7 cellular contexts compared by ENCODE assay signal in the genomic region with DNA sequence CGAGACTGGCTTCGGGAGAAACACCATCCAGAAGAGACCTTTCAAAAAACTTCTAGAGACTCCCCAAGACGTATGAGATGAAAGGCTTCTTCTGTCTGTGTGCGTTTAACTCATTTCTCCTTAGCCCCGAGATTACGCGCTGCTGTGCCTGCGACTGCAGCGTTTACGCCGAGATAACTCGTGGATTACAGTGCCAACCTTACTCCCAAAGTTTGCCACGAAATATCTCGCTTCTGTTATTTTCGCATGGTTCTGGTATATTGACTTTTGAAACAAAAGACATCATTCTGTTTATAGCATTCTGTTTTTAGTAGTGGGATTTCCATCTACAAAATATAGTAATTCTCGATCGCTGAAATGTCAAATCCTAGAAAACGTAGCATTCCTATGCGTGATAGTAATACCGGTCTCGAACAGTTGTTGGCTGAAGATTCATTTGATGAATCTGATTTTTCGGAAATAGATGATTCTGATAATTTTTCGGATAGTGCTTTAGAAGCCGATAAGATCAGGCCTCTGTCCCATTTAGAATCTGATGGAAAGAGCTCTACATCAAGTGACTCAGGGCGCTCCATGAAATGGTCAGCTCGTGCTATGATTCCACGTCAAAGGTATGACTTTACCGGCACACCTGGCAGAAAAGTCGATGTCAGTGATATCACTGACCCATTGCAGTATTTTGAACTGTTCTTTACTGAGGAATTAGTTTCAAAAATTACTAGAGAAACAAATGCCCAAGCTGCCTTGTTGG. TPM values are rescaled to one million over a fixed set of nuclear protein-coding genes. Genes with fewer than 3 reads are reported as not detected.
DNase-seq lines count a peak whose midpoint lies in the region; ATAC-seq and TF ChIP-seq lines count a peak whose summit lies in the region.

No MANE protein-coding gene starts in this region.

- H3K27me3 Mint-ChIP-seq in activated CD8-positive, alpha-beta T cell treated with anti-CD3 and anti-CD28 coated beads, Interleukin-2, amount 10 ng/mL, durations not matched to agents 7 days and 5 days (ENCODE audit: low read depth): no peaks in the 10 kb centered on the region

- peak overlapping the region; percentile 84 for H3K9ac ChIP-seq in HCT116 (ENCODE audit: low read length)

- POLR2A ChIA-PET in HCT116 (lab: Charles Lee): interaction anchor here (0.7 to 1.0 kb wide), 2 partner anchors 62 to 107 kb away, joined by 3 to 4 read pairs; partner anchors contain the start of gene KATNBL1
- POLR2A ChIA-PET in activated CD8-positive, alpha-beta T cell treated with anti-CD3 and anti-CD28 coated beads, Interleukin-2, amount 10 ng/mL, durations not matched to agents 7 days and 5 days (lab: Charles Lee): interaction anchor here (0.6 to 3.4 kb wide), 12 partner anchors 8 to 266 kb away, joined by 3 to 19 read pairs (median 4); partner anchors contain the start of genes EMC4, KATNBL1 and LPCAT4

- H3K27ac ChIP-seq in HCT116 (ENCODE audit: low read depth, low read length) (peak overlapping the region; percentile 38), spleen (peak overlapping the region; percentile 85 to 94 (median 89))

- peak overlapping the region; percentile 39 for H2AFZ ChIP-seq in HCT116 (ENCODE audit: low read depth, low read length, poor library complexity, severe bottlenecking)

- H3K4me1 Mint-ChIP-seq in activated CD8-positive, alpha-beta T cell treated with anti-CD3 and anti-CD28 coated beads, Interleukin-2, amount 10 ng/mL, durations not matched to agents 7 days and 5 days (ENCODE audit: low read depth): peaks cover 28% of the 10 kb centered on the region

- TF ChIP-seq RAD21 in HCT116 (IDR thresholded peaks at IDR 0.05; ENCODE audit: low read depth): no peak

- intact Hi-C loops in HCT116 (cut with micrococcal nuclease) (no loop called here), spleen (cut with DNase I; ENCODE audit: low total_unique reads) (loop anchor here (5.0 kb wide), 1 partner anchor 110 kb away; the partner anchor contains the start of gene KATNBL1)

- TF ChIP-seq POLR2A in HCT116 (IDR thresholded peaks at IDR 0.05; ENCODE audit: borderline replicate concordance, extremely low read depth, insufficient read depth, insufficient read length) (no peak), spleen (IDR thresholded peaks at IDR 0.05) (no peak)

- RAD21 ChIA-PET in HCT116 (lab: Charles Lee; ENCODE audit: low non-redundant PET in 1 of 2, low total read pairs in 2 of 2, uncharacterized antibody in 2 of 2, unreplicated experiment in 2 of 2): no interaction called here

- H3K36me3 ChIP-seq in HCT116 (ENCODE audit: control insufficient read depth in 1 of 2, insufficient read depth in 2 of 2, low read length in 2 of 2): no peaks in the 10 kb centered on the region
- H3K36me3 ChIP-seq in spleen: no peaks in the 10 kb centered on the region

- TSS peak; percentile 81 for BruUV-seq in HCT116 (replicated peaks; lab: Mats Ljungman, UMichigan)

- H3K9me3 ChIP-seq in HCT116 (ENCODE audit: control insufficient read depth in 1 of 2, insufficient read depth in 1 of 2, low read depth in 1 of 2, low read length in 2 of 2) (peaks cover 0 to 7% of the 10 kb centered on the region in 2 experiments; a peak in 1 of 4 replicates), spleen (peaks cover 0 to 13% (median 0%) of the 10 kb centered on the region in 8 donors)

- DNase-seq in HCT116 (ENCODE audit: low read depth, low spot score): no peak
- no peak for DNase-seq in activated CD8-positive, alpha-beta T cell treated with anti-CD3 and anti-CD28 coated beads, Interleukin-2, amount 10 ng/mL, durations not matched to agents 7 days and 5 days
- DNase-seq in spleen: no peak
- no peak for DNase-seq in SHP77 treated with DMSO at 0.1 percent for 48 hours (lab: John Stamatoyannopoulos, UW)

- no peaks in the 10 kb centered on the region for H3K9me2 ChIP-seq in HCT116 (ENCODE audit: insufficient read depth)

- 28 to 35% (median 31%) methylated on average over 29 of the region's 29 CpGs for WGBS in spleen, 5 donors

- peak overlapping the region; percentile 97 for H3K27ac Mint-ChIP-seq in activated CD8-positive, alpha-beta T cell treated with anti-CD3 and anti-CD28 coated beads, Interleukin-2, amount 10 ng/mL, durations not matched to agents 7 days and 5 days

- no peak for TF ChIP-seq CTCF in HCT116 (IDR thresholded peaks at IDR 0.05 in 2 of 3, conservative IDR thresholded peaks at IDR 0.05 in 1 of 3; ENCODE audit: borderline replicate concordance in 1 of 3, insufficient read depth in 1 of 3, low read depth in 2 of 3, low read length in 2 of 3)
- no peak for TF ChIP-seq CTCF in spleen (IDR thresholded peaks at IDR 0.05 in 8 of 11, conservative IDR thresholded peaks at IDR 0.05 in 3 of 11)

- peak overlapping the region; percentile 74 for H3K4me2 ChIP-seq in HCT116 (ENCODE audit: low read length)

- no peaks in the 10 kb centered on the region for H4K20me1 ChIP-seq in HCT116 (ENCODE audit: insufficient read depth)

- H3K4me3 Mint-ChIP-seq in activated CD8-positive, alpha-beta T cell treated with anti-CD3 and anti-CD28 coated beads, Interleukin-2, amount 10 ng/mL, durations not matched to agents 7 days and 5 days: peak overlapping the region; percentile 99

- H3K4me3 ChIP-seq in HCT116 (replicated peaks in 1 of 2; ENCODE audit: low read depth in 1 of 2, low read length in 2 of 2) (peak overlapping the region; percentile 93 to 97), iPS-11a (ENCODE audit: low read depth, low read length) (peak overlapping the region; percentile 81), spleen (peak overlapping the region; percentile 70 to 94 (median 86))

- H3K36me3 Mint-ChIP-seq in activated CD8-positive, alpha-beta T cell treated with anti-CD3 and anti-CD28 coated beads, Interleukin-2, amount 10 ng/mL, durations not matched to agents 7 days and 5 days (ENCODE audit: low read depth): peaks cover 35% of the 10 kb centered on the region

- peaks cover 6% of the 10 kb centered on the region for H3K9me3 Mint-ChIP-seq in activated CD8-positive, alpha-beta T cell treated with anti-CD3 and anti-CD28 coated beads, Interleukin-2, amount 10 ng/mL, durations not matched to agents 7 days and 5 days (ENCODE audit: insufficient read depth)

- ATAC-seq in HCT116 (no peak), GM21529 (IDR thresholded peaks at IDR 0.05; ENCODE audit: unreplicated experiment) (no peak), HG02981 (IDR thresholded peaks at IDR 0.05; ENCODE audit: unreplicated experiment) (no peak)
- ATAC-seq in activated CD8-positive, alpha-beta T cell treated with anti-CD3 and anti-CD28 coated beads, Interleukin-2, amount 10 ng/mL, durations not matched to agents 7 days and 5 days: no peak

- CTCF ChIA-PET in HCT116 (lab: Charles Lee): no interaction called here
- CTCF ChIA-PET in activated CD8-positive, alpha-beta T cell treated with anti-CD3 and anti-CD28 coated beads, Interleukin-2, amount 10 ng/mL, durations not matched to agents 7 days and 5 days (lab: Charles Lee): interaction anchor here (1.0 to 2.4 kb wide), 7 partner anchors 8 to 265 kb away, joined by 3 to 12 read pairs (median 6); partner anchors contain the start of genes EMC4, KATNBL1, LPCAT4 and NOP10

- H3K27me3 ChIP-seq in HCT116 (ENCODE audit: insufficient read depth, low read length) (no peaks in the 10 kb centered on the region), spleen (replicated peaks in 1 of 7) (no peaks in the 10 kb centered on the region)

- H3K4me1 ChIP-seq in HCT116 (ENCODE audit: control insufficient read depth in 1 of 2, insufficient read depth in 2 of 2, low read length in 2 of 2) (peaks cover 3 to 16% of the 10 kb centered on the region in 2 experiments; a peak in 2 of 4 replicates), spleen (peaks cover 15 to 51% (median 39%) of the 10 kb centered on the region in 6 donors)

- peaks cover 41% of the 10 kb centered on the region for H3K79me2 ChIP-seq in HCT116 (ENCODE audit: insufficient read depth, low read length)

TF ChIP-seq in HCT116, 20 proteins besides CTCF, POLR2A, EP300 and RAD21 (continues in another document):
- TF ChIP-seq ZNF274 (IDR thresholded peaks at IDR 0.05; ENCODE audit: low read depth, low read length) (no peak), EZH2 (IDR thresholded peaks at IDR 0.05) (no peak), YY1 (IDR thresholded peaks at IDR 0.05; ENCODE audit: extremely low read depth, insufficient replicate concordance, low read depth, low read length) (no peak), JUND (IDR thresholded peaks at IDR 0.05) (no peak), POLR2AphosphoS5 (IDR thresholded peaks at IDR 0.05; ENCODE audit: low read depth, low read length) (no peak), SP1 (IDR thresholded peaks at IDR 0.05; ENCODE audit: low read depth) (no peak), TCF7L2 (IDR thresholded peaks at IDR 0.05; ENCODE audit: borderline replicate concordance, extremely low read depth, insufficient read depth, insufficient read length) (no peak), EGR1 (IDR thresholded peaks at IDR 0.05; ENCODE audit: low read depth) (no peak), ELF1 (IDR thresholded peaks at IDR 0.05; ENCODE audit: borderline replicate concordance, low read depth) (no peak), ATF3 (IDR thresholded peaks at IDR 0.05) (no peak), CEBPB (IDR thresholded peaks at IDR 0.05; ENCODE audit: low read depth) (no peak)

RNA-seq across cellular contexts. Expression of gene PGBD4, which starts 0.5 kb away (rescaled TPM):
- 0.96 TPM for total RNA-seq in HCT116 (2021; ENCODE audit: unreplicated experiment)
- 0.35 and 0.55 TPM in 2 replicates for polyA plus RNA-seq in HCT116 (2012)
- total RNA-seq in activated CD8-positive, alpha-beta T cell treated with anti-CD3 and anti-CD28 coated beads, Interleukin-2, amount 10 ng/mL, durations not matched to agents 7 days and 5 days: 1 to 10 TPM; 2.8 to 2.9 TPM
- total RNA-seq in spleen: 1 to 10 TPM; 1.4 to 3.1 (median 2.2) TPM
- polyA plus RNA-seq in spleen: 1 to 10 TPM; 1.6 to 1.7 (median 1.7) TPM

RNA-seq across cellular contexts. Expression of gene EMC7, which starts 0.7 kb away (rescaled TPM):
- total RNA-seq in HCT116 (2021; ENCODE audit: unreplicated experiment) (38.7 TPM), spleen (10 to 100 TPM; 27.1 to 44.6 (median 39.4) TPM)
- polyA plus RNA-seq in HCT116 (2012): 37.5 and 49.7 TPM in 2 replicates
- total RNA-seq in activated CD8-positive, alpha-beta T cell treated with anti-CD3 and anti-CD28 coated beads, Interleukin-2, amount 10 ng/mL, durations not matched to agents 7 days and 5 days: 10 to 100 TPM; 54.3 to 58.4 TPM
- polyA plus RNA-seq in spleen: 10 to 100 TPM; 34.5 to 47.5 (median 39.5) TPM
